In the genomic region with DNA sequence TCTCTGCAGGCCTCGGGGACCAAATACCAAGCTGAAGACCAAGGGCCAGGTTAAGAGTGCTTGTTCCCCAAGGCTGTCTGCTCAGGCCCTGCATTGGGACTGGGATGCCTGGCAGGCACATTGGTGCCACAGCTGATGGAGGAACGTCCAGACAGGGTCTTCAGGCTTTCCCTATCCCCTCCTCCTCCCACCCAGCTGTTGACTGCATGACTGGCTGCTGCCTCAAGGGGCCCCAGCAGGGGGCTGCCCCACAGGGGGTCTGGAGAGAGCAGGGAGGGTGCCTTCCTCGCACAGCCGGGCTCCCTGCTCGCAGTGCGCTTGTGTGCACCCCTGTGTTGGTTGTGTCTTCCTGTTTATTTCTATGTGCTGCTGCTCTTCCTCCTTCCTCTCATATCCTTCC, we compare ENCODE assay signal across 21 cellular contexts. TPM values are rescaled to one million over a fixed set of nuclear protein-coding genes. Genes with fewer than 3 reads are reported as not detected.
DNase-seq lines count a peak whose midpoint lies in the region; ATAC-seq, FAIRE-seq and TF ChIP-seq lines count a peak whose summit lies in the region.
"Had no signal": no experiment of that assay in that cellular context is flagged by ENCODE, and none has a peak within 500 bp of the region (broad histone marks: within the 10 kb centered on the region; RNA-seq: fewer than 3 reads in every experiment).

No MANE protein-coding gene starts in this region.

- TF ChIP-seq EP300 in H1 (IDR thresholded peaks at IDR 0.05; ENCODE audit: borderline replicate concordance in 1 of 2, low read depth in 2 of 2, low read length in 2 of 2) = no peak

- no peak for TF ChIP-seq POLR2A in H1 (IDR thresholded peaks at IDR 0.05; ENCODE audit: control extremely low read depth in 1 of 2, low read depth in 2 of 2, low read length in 2 of 2)

- peak overlapping the region; percentile 74 for H3K4ac ChIP-seq in H1 (replicated peaks; ENCODE audit: insufficient read length, low read depth, low read length)

- H3K23me2 ChIP-seq in H1 (ENCODE audit: low read depth, low read length) = no peaks in the 10 kb centered on the region; the same call in 1 of the 2 replicates

- no peak for TF ChIP-seq CTCF in RWPE1 (conservative IDR thresholded peaks at IDR 0.05; ENCODE audit: low read depth)
- no peak for TF ChIP-seq CTCF in H1 (IDR thresholded peaks at IDR 0.05; ENCODE audit: control extremely low read depth in 1 of 3, insufficient read depth in 1 of 3, low read depth in 1 of 3, low read length in 3 of 3)
- TF ChIP-seq CTCF in MM.1S (IDR thresholded peaks at IDR 0.05; ENCODE audit: low read length) = no peak

- FAIRE-seq in H1 (lab: Jason Lieb, UNC) = no peak
- FAIRE-seq: endothelial cell of umbilical vein, GM18507, kidney had no signal

- CTCF ChIA-PET in RWPE1 (lab: Yijun Ruan, JAX) (interaction anchor here (0.6 to 1.4 kb wide), 6 partner anchors 9 to 67 kb away, joined by 3 to 7 read pairs (median 4); no protein-coding TSS in a partner anchor), H1 (lab: Charles Lee; ENCODE audit: partially characterized antibody) (interaction anchor here (0.5 to 11.1 kb wide), 31 partner anchors 9 to 143 kb away, joined by 3 to 163 read pairs (median 4); a partner anchor contains a TSS)

- H2BK5ac ChIP-seq in H1 (ENCODE audit: low read depth, low read length) = 0 out of 2 replicates have a peak overlapping the region, but pooled peaks have one; percentile 78

- no peak overlapping the region for H3K14ac ChIP-seq in H1 (ENCODE audit: insufficient read length)

- H3K36me3 ChIP-seq in H1 (ENCODE audit: control insufficient read depth in 2 of 4, insufficient read depth in 4 of 4, low read length in 3 of 4) (peaks cover 9 to 45% (median 19%) of the 10 kb centered on the region in 4 experiments; a peak in 7 of 8 replicates), MM.1S (replicated peaks; ENCODE audit: insufficient read depth, low read length) (peaks cover 4% of the 10 kb centered on the region; the same call in 1 of the 2 replicates)

- no peak overlapping the region for H4K8ac ChIP-seq in H1 (ENCODE audit: extremely low read depth, insufficient read depth, low read length)

- no peak overlapping the region for H2BK120ac ChIP-seq in H1 (replicated peaks; ENCODE audit: low read depth, low read length)

- H4K20me1 ChIP-seq in H1 (replicated peaks in 1 of 2; ENCODE audit: control insufficient read depth in 1 of 2, insufficient read depth in 2 of 2, low read length in 2 of 2) (peaks cover 5 to 9% of the 10 kb centered on the region in 2 experiments), MM.1S (ENCODE audit: insufficient read depth, low read length) (no peaks in the 10 kb centered on the region)

- no peak overlapping the region for H4K5ac ChIP-seq in H1 (ENCODE audit: insufficient read length, low read depth, low read length)

- DNase-seq in NCI-H2171 treated with DMSO at 0.1 percent for 48 hours (lab: John Stamatoyannopoulos, UW) (peak; percentile 72), NCI-H2171 (lab: John Stamatoyannopoulos, UW) (no peak), RWPE1 (ENCODE audit: low spot score) (no peak), H1 (ENCODE audit: low read depth in 1 of 2, low spot score in 2 of 2) (no peak), MM.1S (no peak), Kasumi-1 (lab: John Stamatoyannopoulos, UW) (no peak)
- no peak for DNase-seq in stimulated activated effector memory CD8-positive, alpha-beta T cell treated with anti-CD3 and anti-CD28 coated beads, Interleukin-12 subunit alpha, Interleukin-12 subunit beta, amount 100 ng/mL, for 72 hours (ENCODE audit: low spot score in 2 of 2)
- DNase-seq: kidney, MV-4-11, NCI-H187, NCI-H748 treated with DMSO at 0.1 percent for 48 hours, trophoblast cell had no signal

- H4K91ac ChIP-seq in H1 (replicated peaks; ENCODE audit: insufficient read length, low read length) = peak overlapping the region; percentile 5

- H2BK12ac ChIP-seq in H1 (ENCODE audit: low read depth, low read length) = no peak overlapping the region

- H3K9me2 ChIP-seq in MM.1S (replicated peaks; ENCODE audit: insufficient read depth, low read length) = no peaks in the 10 kb centered on the region

- H3K27me3 ChIP-seq in H1 (replicated peaks in 1 of 4; ENCODE audit: control insufficient read depth in 3 of 4, extremely low read depth in 1 of 4, insufficient read depth in 3 of 4, low read length in 3 of 4) = no peaks in the 10 kb centered on the region
- no peaks in the 10 kb centered on the region for H3K27me3 ChIP-seq in MM.1S (replicated peaks; ENCODE audit: insufficient read depth, low read length)
- H3K27me3 ChIP-seq: breast epithelium had no signal

- peak overlapping the region; percentile 2 for H3K56ac ChIP-seq in H1 (replicated peaks; ENCODE audit: insufficient read length, low read depth, low read length)

- H3K4me1 ChIP-seq in H1 (replicated peaks in 1 of 4; ENCODE audit: control insufficient read depth in 3 of 4, insufficient read depth in 4 of 4, low read length in 3 of 4) = peaks cover 6 to 51% (median 41%) of the 10 kb centered on the region in 4 experiments
- H3K4me1 ChIP-seq in MM.1S (ENCODE audit: low read length) = no peaks in the 10 kb centered on the region
- H3K4me1 ChIP-seq: breast epithelium, prostate gland had no signal

- 0 out of 2 replicates have a peak overlapping the region, but pooled peaks have one; percentile 72 for H2BK15ac ChIP-seq in H1 (ENCODE audit: low read length)

- H3K27ac ChIP-seq in RWPE1 (peak overlapping the region; percentile 34; the same call in 1 of the 2 replicates), H1 (ENCODE audit: low read depth, low read length) (peak overlapping the region; percentile 11; the same call in 1 of the 2 replicates), MM.1S (ENCODE audit: low read length) (no peak overlapping the region)
- H3K27ac ChIP-seq: breast epithelium, KMS-11, prostate gland had no signal

- H3K79me1 ChIP-seq in H1 (ENCODE audit: low read depth, low read length) = peaks cover 7% of the 10 kb centered on the region

- H3K27ac Mint-ChIP-seq in stimulated activated effector memory CD8-positive, alpha-beta T cell treated with anti-CD3 and anti-CD28 coated beads, Interleukin-12 subunit alpha, Interleukin-12 subunit beta, amount 100 ng/mL, for 72 hours = peak overlapping the region; percentile 65
- H3K27ac Mint-ChIP-seq: activated CD4-positive, alpha-beta memory T cell treated with anti-CD3 and anti-CD28 coated beads for 36 hours had no signal

- no peak overlapping the region for H3K23ac ChIP-seq in H1 (ENCODE audit: insufficient read length)

- H2AK5ac ChIP-seq in H1 (ENCODE audit: low read depth, low read length) = peak overlapping the region; percentile 55; the same call in 1 of the 2 replicates

- no peaks in the 10 kb centered on the region for H3K9me3 Mint-ChIP-seq in stimulated activated effector memory CD8-positive, alpha-beta T cell treated with anti-CD3 and anti-CD28 coated beads, Interleukin-12 subunit alpha, Interleukin-12 subunit beta, amount 100 ng/mL, for 72 hours
- H3K9me3 Mint-ChIP-seq: activated CD4-positive, alpha-beta memory T cell treated with anti-CD3 and anti-CD28 coated beads for 36 hours; CD8-positive, alpha-beta memory T cell had no signal

- POLR2A ChIA-PET in RWPE1 (lab: Yijun Ruan, JAX; ENCODE audit: low non-redundant PET) (no interaction called here), H1 (lab: Charles Lee; ENCODE audit: partially characterized antibody) (interaction anchor here (0.9 to 6.1 kb wide), 5 partner anchors 9 to 70 kb away, joined by 4 to 74 read pairs (median 4); a partner anchor contains a TSS)

- no peak for TF ChIP-seq RAD21 in H1 (IDR thresholded peaks at IDR 0.05 in 1 of 2, conservative IDR thresholded peaks at IDR 0.05 in 1 of 2; ENCODE audit: low read depth in 2 of 2, low read length in 2 of 2)

- no peak overlapping the region for H3K9ac ChIP-seq in H1 (replicated peaks in 1 of 4; ENCODE audit: extremely low read depth in 1 of 4, low read depth in 3 of 4, low read length in 3 of 4)
- no peak overlapping the region for H3K9ac ChIP-seq in MM.1S (ENCODE audit: low read length)
- H3K9ac ChIP-seq: KMS-11 had no signal

- peaks cover 89% of the 10 kb centered on the region for H3K36me3 Mint-ChIP-seq in stimulated activated effector memory CD8-positive, alpha-beta T cell treated with anti-CD3 and anti-CD28 coated beads, Interleukin-12 subunit alpha, Interleukin-12 subunit beta, amount 100 ng/mL, for 72 hours

- no peak overlapping the region for H3K4me3 ChIP-seq in H1 (ENCODE audit: extremely low read depth in 1 of 4, insufficient read depth in 2 of 4, low read depth in 3 of 4, low read length in 4 of 4)
- H3K4me3 ChIP-seq in MM.1S (ENCODE audit: low read length) = no peak overlapping the region
- H3K4me3 ChIP-seq: breast epithelium, lung, prostate gland had no signal

- H3K9me3 ChIP-seq in H1 (ENCODE audit: insufficient read depth in 2 of 2, low read depth in 1 of 2, low read length in 1 of 2) (no peaks in the 10 kb centered on the region), MM.1S (replicated peaks; ENCODE audit: insufficient read depth, low read length) (no peaks in the 10 kb centered on the region)
- H3K9me3 ChIP-seq: breast epithelium, prostate gland had no signal

- H3K18ac ChIP-seq in H1 (ENCODE audit: extremely low read depth, low read length) = peak overlapping the region; percentile 71

- no peak for ATAC-seq in stimulated activated effector memory CD8-positive, alpha-beta T cell treated with anti-CD3 and anti-CD28 coated beads, Interleukin-12 subunit alpha, Interleukin-12 subunit beta, amount 100 ng/mL, for 72 hours
- no peak for ATAC-seq in GM21737 (IDR thresholded peaks at IDR 0.05; ENCODE audit: unreplicated experiment)

- H3K4me1 Mint-ChIP-seq in stimulated activated effector memory CD8-positive, alpha-beta T cell treated with anti-CD3 and anti-CD28 coated beads, Interleukin-12 subunit alpha, Interleukin-12 subunit beta, amount 100 ng/mL, for 72 hours = no peaks in the 10 kb centered on the region

- H2AFZ ChIP-seq in H1 (ENCODE audit: low read length) = no peak overlapping the region
- no peak overlapping the region for H2AFZ ChIP-seq in MM.1S (ENCODE audit: low read length)

- H3F3A ChIP-seq in MM.1S (ENCODE audit: insufficient read depth, low read length) = no peaks in the 10 kb centered on the region

- 93% methylated on average over 4 of the region's 6 CpGs; no CpG with 5 or more reads in 1 of the 2 experiments for WGBS in H1 (ENCODE audit: extremely low coverage in 1 of 2, insufficient coverage in 1 of 2, insufficient read length in 1 of 2, insufficient replicate concordance in 2 of 2, low coverage in 1 of 2, low lambda C conversion rate in 2 of 2, missing lambda C conversion rate in 1 of 2), 2 experiments

- no peak overlapping the region for H2BK20ac ChIP-seq in H1 (ENCODE audit: low read length)

- H3K4me2 ChIP-seq in H1 (ENCODE audit: insufficient read depth in 1 of 2, low read depth in 2 of 2, low read length in 2 of 2) (no peak overlapping the region), MM.1S (ENCODE audit: low read depth, low read length) (no peak overlapping the region)
- H3K4me2 ChIP-seq: KMS-11 had no signal

- H3K4me3 Mint-ChIP-seq in stimulated activated effector memory CD8-positive, alpha-beta T cell treated with anti-CD3 and anti-CD28 coated beads, Interleukin-12 subunit alpha, Interleukin-12 subunit beta, amount 100 ng/mL, for 72 hours = no peak overlapping the region
- H3K4me3 Mint-ChIP-seq: activated CD4-positive, alpha-beta memory T cell treated with anti-CD3 and anti-CD28 coated beads for 36 hours; CD8-positive, alpha-beta memory T cell had no signal

- H3K79me2 ChIP-seq in H1 (ENCODE audit: control insufficient read depth in 1 of 2, insufficient read depth in 2 of 2, low read length in 2 of 2) (no peaks in the 10 kb centered on the region), MM.1S (ENCODE audit: low read length) (no peaks in the 10 kb centered on the region)

RNA-seq across cellular contexts. Expression of a gene that starts 9.9 kb away (rescaled TPM):
- total RNA-seq in H1 (2021; fragmentation: NEBNext Ultra II Directional; extraction: Animal tissue kit (Norgen Biotek cat#: 25700)) = 78.0 and 80.1 TPM in 2 replicates
- 54.6 and 75.9 TPM in 2 replicates for polyA plus RNA-seq in H1 (2011; rRNA removed)
- 67.2 TPM for polyA plus RNA-seq in H1 (2011; cell fraction: cytosol; rRNA removed)
- polyA plus RNA-seq in H1 (2011; cell fraction: nucleus; rRNA removed) = 110 TPM
- polyA plus RNA-seq in H1 (2012, experiment 1 of 2) = 55.1 to 84.2 TPM (median 78.1 TPM) in 4 replicates
- 64.1 TPM for polyA plus RNA-seq in H1 (2012, experiment 2 of 2)
- polyA plus RNA-seq in H1 (2013, experiment 1 of 2) = 47.1 TPM
- 41.5 TPM for polyA plus RNA-seq in H1 (2013, experiment 2 of 2)
- polyA minus RNA-seq in H1 (2011; rRNA and poly(A)+ RNA removed) = 54.5 and 69.3 TPM in 2 replicates
- 50.3 TPM for polyA minus RNA-seq in H1 (2011; cell fraction: cytosol; rRNA and poly(A)+ RNA removed)
- polyA minus RNA-seq in H1 (2011; cell fraction: nucleus; rRNA and poly(A)+ RNA removed) = 42.1 TPM
- polyA plus RNA-seq: CD8-positive, alpha-beta memory T cell had no signal

RNA-seq across cellular contexts. Expression of a gene that starts 31.7 kb away (rescaled TPM):
- total RNA-seq in H1 (2021; fragmentation: NEBNext Ultra II Directional; extraction: Animal tissue kit (Norgen Biotek cat#: 25700)) = 31.1 and 34.1 TPM in 2 replicates
- polyA plus RNA-seq in H1 (2011; rRNA removed) = 20.0 and 23.7 TPM in 2 replicates
- polyA plus RNA-seq in H1 (2011; cell fraction: cytosol; rRNA removed) = 27.8 TPM
- polyA plus RNA-seq in H1 (2011; cell fraction: nucleus; rRNA removed) = 43.0 TPM
- polyA plus RNA-seq in H1 (2012, experiment 1 of 2) = 24.6 to 30.7 TPM (median 25.7 TPM) in 4 replicates
- 18.0 TPM for polyA plus RNA-seq in H1 (2012, experiment 2 of 2)
- polyA plus RNA-seq in H1 (2013, experiment 1 of 2) = 14.5 TPM
- polyA plus RNA-seq in H1 (2013, experiment 2 of 2) = 13.6 TPM
- polyA minus RNA-seq in H1 (2011; rRNA and poly(A)+ RNA removed) = 20.8 and 23.4 TPM in 2 replicates
- polyA minus RNA-seq in H1 (2011; cell fraction: cytosol; rRNA and poly(A)+ RNA removed) = 10.6 TPM
- polyA minus RNA-seq in H1 (2011; cell fraction: nucleus; rRNA and poly(A)+ RNA removed) = 20.5 TPM
